11 cellular contexts compared by ENCODE assay signal in genomic region chr16:2179107-2179501, GRCh38.
"Had no signal": no experiment of that assay in that cellular context is flagged by ENCODE, and none has a peak within 500 bp of the region (broad histone marks: within the 10 kb centered on the region; RNA-seq: fewer than 3 reads in every experiment).

No MANE protein-coding gene starts in this region.

- H3K27me3 Mint-ChIP-seq: naive B cell, type B pancreatic cell had no signal

- H3K4me3 ChIP-seq: hepatocyte, thyroid gland had no signal

- H3K27ac ChIP-seq: hepatocyte, thyroid gland had no signal

- H3K27ac Mint-ChIP-seq: dendritic cell treated with granulocyte-macrophage colony-stimulating factor and Interleukin-4, amounts not matched to agents 40 ng/mL and 50 ng/mL, for 4 days; naive B cell; type B pancreatic cell had no signal

- H3K9me3 ChIP-seq: esophagus squamous epithelium, thyroid gland had no signal

- H3K9me3 Mint-ChIP-seq: dendritic cell treated with granulocyte-macrophage colony-stimulating factor and Interleukin-4, amounts not matched to agents 40 ng/mL and 50 ng/mL, for 4 days; naive B cell; type B pancreatic cell had no signal

- DNase-seq: esophagus squamous epithelium; kidney glomerular epithelial cell; naive B cell; right cardiac atrium; small intestine; stimulated activated naive CD4-positive, alpha-beta T cell treated with Interleukin-2 at 50 U/mL for 16 hours had no signal

- H3K4me1 ChIP-seq: thyroid gland had no signal

- H3K27me3 ChIP-seq: esophagus squamous epithelium, hepatocyte, thyroid gland had no signal

- H3K4me2 ChIP-seq: hepatocyte had no signal

- H3K4me3 Mint-ChIP-seq: dendritic cell treated with granulocyte-macrophage colony-stimulating factor and Interleukin-4, amounts not matched to agents 40 ng/mL and 50 ng/mL, for 4 days; naive B cell; type B pancreatic cell had no signal

- H2AFZ ChIP-seq: hepatocyte had no signal

- FAIRE-seq: colon, small intestine had no signal

- H3K79me2 ChIP-seq: hepatocyte had no signal

- H3K4me1 Mint-ChIP-seq: naive B cell had no signal
